In the genomic region with DNA sequence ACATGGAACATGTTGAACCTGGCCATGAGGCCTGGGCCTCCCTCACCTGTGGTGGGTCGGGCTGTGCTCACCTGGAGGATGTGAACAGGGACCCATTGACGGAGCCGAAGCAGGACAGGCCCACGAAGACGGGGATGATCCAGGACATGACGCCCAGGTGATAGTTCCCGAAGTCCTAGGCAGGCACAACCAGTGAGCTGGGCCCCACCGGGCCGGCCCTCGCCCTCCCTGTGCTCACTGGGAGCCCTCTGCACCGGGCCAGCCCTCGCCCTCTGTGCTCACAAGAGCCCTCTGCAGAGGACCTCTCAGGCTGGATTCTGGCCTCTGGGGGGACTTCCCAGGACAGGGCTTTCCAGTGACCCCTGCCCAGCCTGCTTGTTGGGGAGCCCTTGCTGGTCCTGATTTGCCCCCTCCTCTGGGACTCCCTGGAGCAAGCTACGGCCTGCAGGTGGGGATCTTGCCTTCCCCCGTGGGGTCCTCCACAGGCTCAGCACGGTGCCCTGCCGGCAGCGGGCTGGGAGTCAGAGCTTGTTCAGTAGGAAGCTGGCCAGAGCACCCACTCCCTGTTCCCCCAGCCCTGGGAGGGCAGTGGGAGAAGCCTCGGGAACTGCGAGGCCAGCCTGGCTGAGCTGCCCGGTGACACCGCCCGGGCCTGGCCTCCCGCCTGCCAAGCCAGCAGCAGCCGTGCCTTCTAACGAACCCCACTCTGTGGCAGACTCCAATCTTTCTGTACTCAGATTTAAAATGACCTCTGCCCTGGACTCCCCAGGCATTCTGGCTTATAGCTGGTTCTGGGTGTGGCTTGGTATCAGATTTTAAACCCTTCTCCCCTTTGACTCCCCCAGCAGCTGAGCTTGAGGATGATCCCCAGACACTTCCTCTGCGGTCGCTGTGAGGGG, we compare ENCODE assay signal across 24 cellular contexts. TPM values are rescaled to one million over a fixed set of nuclear protein-coding genes. Genes with fewer than 3 reads are reported as not detected.
DNase-seq lines count a peak whose midpoint lies in the region; ATAC-seq, FAIRE-seq and TF ChIP-seq lines count a peak whose summit lies in the region.
"Had no signal": no experiment of that assay in that cellular context is flagged by ENCODE, and none has a peak within 500 bp of the region (broad histone marks: within the 10 kb centered on the region; RNA-seq: fewer than 3 reads in every experiment).

No MANE protein-coding gene starts in this region.

- TF ChIP-seq POLR2A in H1 (IDR thresholded peaks at IDR 0.05; ENCODE audit: control extremely low read depth in 1 of 2, low read depth in 2 of 2, low read length in 2 of 2), result no peak

- H3K79me2 ChIP-seq in H1 (ENCODE audit: control insufficient read depth in 1 of 2, insufficient read depth in 2 of 2, low read length in 2 of 2), result peaks cover 0 to 18% of the 10 kb centered on the region in 2 experiments; a peak in 2 of 4 replicates

- CTCF ChIA-PET in A673 (lab: Charles Lee), result interaction anchor here (1.6 to 3.2 kb wide), 2 partner anchors 11 to 59 kb away, joined by 3 to 25 read pairs; no protein-coding TSS in a partner anchor
- CTCF ChIA-PET in RWPE1 (lab: Yijun Ruan, JAX), result interaction anchor here (0.6 to 6.6 kb wide), 5 partner anchors 10 to 59 kb away, joined by 3 to 37 read pairs (median 6); no protein-coding TSS in a partner anchor
- CTCF ChIA-PET in H1 (lab: Charles Lee; ENCODE audit: partially characterized antibody), result interaction anchor here (0.7 to 9.8 kb wide), 14 partner anchors 8 to 507 kb away, joined by 3 to 115 read pairs (median 4); no protein-coding TSS in a partner anchor

- no peak overlapping the region for H3K18ac ChIP-seq in H1 (ENCODE audit: extremely low read depth, low read length)

- H4K91ac ChIP-seq in H1 (replicated peaks; ENCODE audit: insufficient read length, low read length), result no peak overlapping the region

- 93% methylated on average over 21 of the region's 27 CpGs; no CpG with 5 or more reads in 1 of the 2 experiments for WGBS in H1 (ENCODE audit: extremely low coverage in 1 of 2, insufficient coverage in 1 of 2, insufficient read length in 1 of 2, insufficient replicate concordance in 2 of 2, low coverage in 1 of 2, low lambda C conversion rate in 2 of 2, missing lambda C conversion rate in 1 of 2), 2 experiments

- no peak for DNase-seq in A673 (ENCODE audit: low spot score)
- DNase-seq in RWPE1 (ENCODE audit: low spot score), result no peak
- no peak for DNase-seq in H1 (ENCODE audit: low read depth in 1 of 2, low spot score in 2 of 2)
- no peak for DNase-seq in mucosa of descending colon
- DNase-seq in DMS53 (lab: John Stamatoyannopoulos, UW), result no peak
- no peak for DNase-seq in activated CD4-positive, alpha-beta T cell treated with anti-CD3 and anti-CD28 coated beads for 4 hours
- no peak for DNase-seq in SKM-1 treated with dmso at 0.1 percent for 144 hours (lab: John Stamatoyannopoulos, UW; ENCODE audit: unreplicated experiment)
- DNase-seq: activated CD4-positive, alpha-beta T cell treated with anti-CD3 and anti-CD28 coated beads for 36 hours; effector memory CD8-positive, alpha-beta T cell; H7; Karpas-422; NCI-H1694 treated with DMSO at 0.1 percent for 48 hours; NCI-H524 treated with DMSO at 0.1 percent for 48 hours; substantia nigra had no signal

- 0 out of 2 replicates have a peak overlapping the region, but pooled peaks have one; percentile 63 for H4K8ac ChIP-seq in H1 (ENCODE audit: extremely low read depth, insufficient read depth, low read length)

- H2BK120ac ChIP-seq in H1 (replicated peaks; ENCODE audit: low read depth, low read length), result no peak overlapping the region

- H2AK5ac ChIP-seq in H1 (ENCODE audit: low read depth, low read length), result no peak overlapping the region

- no peak overlapping the region for H3K56ac ChIP-seq in H1 (replicated peaks; ENCODE audit: insufficient read length, low read depth, low read length)

- H3K14ac ChIP-seq in H1 (ENCODE audit: insufficient read length), result no peak overlapping the region

- ATAC-seq in mucosa of descending colon, result peak; percentile 20
- no peak for ATAC-seq in GM18502 (IDR thresholded peaks at IDR 0.05; ENCODE audit: poor library complexity, unreplicated experiment)
- ATAC-seq: activated CD4-positive, alpha-beta T cell treated with anti-CD3 and anti-CD28 coated beads for 36 hours; activated T-helper 17 cell treated with anti-CD3 and anti-CD28 coated beads, Interleukin-2, amount 50 U/mL, for 72 hours; effector memory CD8-positive, alpha-beta T cell had no signal

- no peak for TF ChIP-seq CTCF in A673 (conservative IDR thresholded peaks at IDR 0.05; ENCODE audit: low read depth, low read length)
- TF ChIP-seq CTCF in RWPE1 (conservative IDR thresholded peaks at IDR 0.05; ENCODE audit: low read depth), result no peak
- TF ChIP-seq CTCF in H1 (IDR thresholded peaks at IDR 0.05; ENCODE audit: control extremely low read depth in 1 of 3, insufficient read depth in 1 of 3, low read depth in 1 of 3, low read length in 3 of 3), result no peak
- TF ChIP-seq CTCF in mucosa of descending colon (IDR thresholded peaks at IDR 0.05), result no peak

- H2AFZ ChIP-seq in H1 (ENCODE audit: low read length), result no peak overlapping the region

- H4K20me1 ChIP-seq in H1 (replicated peaks in 1 of 2; ENCODE audit: control insufficient read depth in 1 of 2, insufficient read depth in 2 of 2, low read length in 2 of 2), result peaks cover 8 to 10% of the 10 kb centered on the region in 2 experiments

- H3K23ac ChIP-seq in H1 (ENCODE audit: insufficient read length), result no peak overlapping the region

- intact Hi-C loops in A673 (cut with micrococcal nuclease; ENCODE audit: unreplicated experiment), result loop anchor here (5.0 kb wide), 1 partner anchor 62 kb away; no protein-coding TSS in a partner anchor
- intact Hi-C loops in mucosa of descending colon (cut with DNase I, micrococcal nuclease), result no loop called here

- H3K4me1 ChIP-seq in A673 (ENCODE audit: insufficient read depth, low read length, poor library complexity, severe bottlenecking) (peaks cover 67% of the 10 kb centered on the region), H1 (replicated peaks in 1 of 4; ENCODE audit: control insufficient read depth in 3 of 4, insufficient read depth in 4 of 4, low read length in 3 of 4) (no peaks in the 10 kb centered on the region), mucosa of descending colon (ENCODE audit: low read depth) (peaks cover 2% of the 10 kb centered on the region)

- no peak for FAIRE-seq in H1 (lab: Jason Lieb, UNC)
- FAIRE-seq: colon, GM12892, islet of Langerhans had no signal

- no peak overlapping the region for H2BK12ac ChIP-seq in H1 (ENCODE audit: low read depth, low read length)

- no peak overlapping the region for H3K4me2 ChIP-seq in H1 (ENCODE audit: insufficient read depth in 1 of 2, low read depth in 2 of 2, low read length in 2 of 2)
- H3K4me2 ChIP-seq: smooth muscle cell had no signal

- POLR2A ChIA-PET in A673 (lab: Charles Lee; ENCODE audit: low non-redundant PET) (no interaction called here), RWPE1 (lab: Yijun Ruan, JAX; ENCODE audit: low non-redundant PET) (no interaction called here), H1 (lab: Charles Lee; ENCODE audit: partially characterized antibody) (interaction anchor here (1.2 to 27.1 kb wide), 6 partner anchors 9 to 60 kb away, joined by 4 to 507 read pairs (median 18); partner anchors contain the start of gene SLC7A5)

- no peaks in the 10 kb centered on the region for H3K27me3 ChIP-seq in A673 (replicated peaks; ENCODE audit: insufficient read depth, low read depth, low read length, poor library complexity)
- no peaks in the 10 kb centered on the region for H3K27me3 ChIP-seq in H1 (replicated peaks in 1 of 4; ENCODE audit: control insufficient read depth in 3 of 4, extremely low read depth in 1 of 4, insufficient read depth in 3 of 4, low read length in 3 of 4)
- H3K27me3 ChIP-seq: neutrophil, Peyer's patch, SJSA1 had no signal

- no TSS peak for BruUV-seq in A673 (replicated peaks; lab: Mats Ljungman, UMichigan)

- H3K9me3 ChIP-seq in A673 (ENCODE audit: low read depth, low read length, poor library complexity, severe bottlenecking) (no peaks in the 10 kb centered on the region), H1 (ENCODE audit: insufficient read depth in 2 of 2, low read depth in 1 of 2, low read length in 1 of 2) (no peaks in the 10 kb centered on the region), mucosa of descending colon (no peaks in the 10 kb centered on the region)
- H3K9me3 ChIP-seq: neutrophil, Peyer's patch, SJSA1 had no signal

- H3K36me3 ChIP-seq in A673 (ENCODE audit: insufficient read depth, low read length, poor library complexity, severe bottlenecking) (peaks cover 96% of the 10 kb centered on the region), H1 (ENCODE audit: control insufficient read depth in 2 of 4, insufficient read depth in 4 of 4, low read length in 3 of 4) (peaks cover 9 to 68% (median 47%) of the 10 kb centered on the region in 4 experiments; a peak in 6 of 8 replicates), mucosa of descending colon (ENCODE audit: low read depth) (no peaks in the 10 kb centered on the region)

- no peaks in the 10 kb centered on the region for H3K23me2 ChIP-seq in H1 (ENCODE audit: low read depth, low read length)

- no peak for TF ChIP-seq EP300 in H1 (IDR thresholded peaks at IDR 0.05; ENCODE audit: borderline replicate concordance in 1 of 2, low read depth in 2 of 2, low read length in 2 of 2)

- H3K27ac ChIP-seq in A673 (ENCODE audit: low read depth, low read length, poor library complexity, severe bottlenecking) (peak overlapping the region; percentile 91), RWPE1 (peak overlapping the region; percentile 98), H1 (ENCODE audit: low read depth, low read length) (no peak overlapping the region)
- H3K27ac ChIP-seq: neutrophil, SJSA1 had no signal

- TF ChIP-seq RAD21 in H1 (IDR thresholded peaks at IDR 0.05 in 1 of 2, conservative IDR thresholded peaks at IDR 0.05 in 1 of 2; ENCODE audit: low read depth in 2 of 2, low read length in 2 of 2), result no peak

- no peak overlapping the region for H3K4ac ChIP-seq in H1 (replicated peaks; ENCODE audit: insufficient read length, low read depth, low read length)

- no peak overlapping the region for H2BK20ac ChIP-seq in H1 (ENCODE audit: low read length)

- no peak overlapping the region for H2BK15ac ChIP-seq in H1 (ENCODE audit: low read length)

- H3K4me3 ChIP-seq in A673 (ENCODE audit: low read depth, low read length, poor library complexity, severe bottlenecking) (no peak overlapping the region), H1 (ENCODE audit: extremely low read depth in 1 of 4, insufficient read depth in 2 of 4, low read depth in 3 of 4, low read length in 4 of 4) (no peak overlapping the region), mucosa of descending colon (no peak overlapping the region)
- H3K4me3 ChIP-seq: lung, SJSA1, smooth muscle cell had no signal

- no peak overlapping the region for H3K9ac ChIP-seq in H1 (replicated peaks in 1 of 4; ENCODE audit: extremely low read depth in 1 of 4, low read depth in 3 of 4, low read length in 3 of 4)

- no peak overlapping the region for H4K5ac ChIP-seq in H1 (ENCODE audit: insufficient read length, low read depth, low read length)

- H3K79me1 ChIP-seq in H1 (ENCODE audit: low read depth, low read length), result peaks cover 4% of the 10 kb centered on the region

- no peak overlapping the region; the same call in 1 of the 2 replicates for H2BK5ac ChIP-seq in H1 (ENCODE audit: low read depth, low read length)

RNA-seq across cellular contexts. Expression of gene SLC7A5, which starts 30.4 kb away (rescaled TPM):
- total RNA-seq in A673 (2021) (324 and 371 TPM in 2 replicates), mucosa of descending colon (10 to 100 TPM in 1 of 3 donors, 1 to 10 TPM in 2; 1.9 to 13.7 (median 8.1) TPM)
- 327 and 341 TPM in 2 replicates for total RNA-seq in H1 (2021; fragmentation: NEBNext Ultra II Directional; extraction: Animal tissue kit (Norgen Biotek cat#: 25700))
- polyA plus RNA-seq in H1 (2011; rRNA removed), result 68.2 and 161 TPM in 2 replicates
- 65.1 TPM for polyA plus RNA-seq in H1 (2011; cell fraction: cytosol; rRNA removed)
- polyA plus RNA-seq in H1 (2011; cell fraction: nucleus; rRNA removed), result 122 TPM
- 126 to 176 TPM (median 151 TPM) in 4 replicates for polyA plus RNA-seq in H1 (2012, experiment 1 of 2)
- 202 TPM for polyA plus RNA-seq in H1 (2012, experiment 2 of 2)
- 316 TPM for polyA plus RNA-seq in H1 (2013, experiment 1 of 2)
- 381 TPM for polyA plus RNA-seq in H1 (2013, experiment 2 of 2)
- polyA minus RNA-seq in H1 (2011; rRNA and poly(A)+ RNA removed), result 34.4 and 63.7 TPM in 2 replicates
- polyA minus RNA-seq in H1 (2011; cell fraction: cytosol; rRNA and poly(A)+ RNA removed), result 84.2 TPM
- 42.4 TPM for polyA minus RNA-seq in H1 (2011; cell fraction: nucleus; rRNA and poly(A)+ RNA removed)

Comparison
In these comparisons a context has a peak if more than half of its experiments do, and no peak if none do; other contexts are left out.
1. RNA of gene SLC7A5, which starts 30.4 kb away (total RNA-seq): 324 to 371 TPM in A673 and 327 to 341 TPM in H1; 1.9 to 13.7 TPM in mucosa of descending colon; every median in the first group is over 10 times any median in the second.